In the genomic region with DNA sequence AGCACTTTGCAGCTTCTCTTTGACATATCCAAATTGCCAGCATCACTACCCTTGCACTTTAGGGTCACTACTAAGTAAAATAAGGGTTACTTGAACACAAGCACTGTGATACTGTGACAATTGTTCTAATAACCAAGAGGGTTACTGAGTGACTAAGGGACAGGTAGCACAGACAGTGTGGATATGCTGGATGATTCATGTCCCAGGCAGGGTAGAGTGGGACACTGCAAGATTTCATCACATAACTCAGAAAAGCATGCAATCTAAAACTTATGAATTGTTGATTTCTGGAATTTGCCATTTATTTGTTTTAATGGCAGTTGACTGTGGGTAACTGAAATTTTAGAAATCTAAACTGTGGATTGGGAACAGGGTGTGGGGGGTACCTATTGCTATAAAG, we compare ENCODE assay signal across 28 cellular contexts.
DNase-seq lines count a peak whose midpoint lies in the region; TF ChIP-seq lines count a peak whose summit lies in the region.
"Had no signal": no experiment of that assay in that cellular context is flagged by ENCODE, and none has a peak within 500 bp of the region (broad histone marks: within the 10 kb centered on the region; RNA-seq: fewer than 3 reads in every experiment).

No MANE protein-coding gene starts in this region.

- no TSS peak for BruUV-seq in MCF 10A (replicated peaks; lab: Mats Ljungman, UMichigan)

- H3K36me3 Mint-ChIP-seq in MCF 10A (ENCODE audit: insufficient read depth, unreplicated experiment) = no peaks in the 10 kb centered on the region
- H3K36me3 Mint-ChIP-seq: CD8-positive, alpha-beta memory T cell; naive thymus-derived CD4-positive, alpha-beta T cell had no signal

- H3K9me3 Mint-ChIP-seq in MCF 10A (ENCODE audit: unreplicated experiment) = no peaks in the 10 kb centered on the region
- H3K9me3 Mint-ChIP-seq: activated CD4-positive, alpha-beta T cell treated with anti-CD3 and anti-CD28 coated beads, Interleukin-2, amount 10 ng/mL, durations not matched to agents 24 days and 14 days; activated T-cell treated with anti-CD3 and anti-CD28 coated beads, Interleukin-2, amount 50 U/mL, for 24 hours had no signal

- peak; percentile 48 for DNase-seq in MCF 10A (ENCODE audit: unreplicated experiment)
- no peak for DNase-seq in breast epithelium (ENCODE audit: low spot score in 2 of 2)
- peak; percentile 5 for DNase-seq in amniotic epithelial cell (ENCODE audit: low read depth)
- peak; percentile 46 to 71 for DNase-seq in foreskin fibroblast
- DNase-seq in GM10248 (ENCODE audit: extremely low spot score) = no peak
- DNase-seq in NCI-H345 (lab: John Stamatoyannopoulos, UW) = no peak
- DNase-seq in NCI-H1048 (lab: John Stamatoyannopoulos, UW) = no peak
- no peak for DNase-seq in prostate gland (ENCODE audit: low spot score)
- DNase-seq: 8988T; activated CD4-positive, alpha-beta T cell treated with anti-CD3 and anti-CD28 coated beads, Interleukin-2, amount 10 ng/mL, durations not matched to agents 24 days and 14 days; activated gamma-delta T cell treated with Interleukin-2 at 50 U/mL for 16 hours; activated naive CD8-positive, alpha-beta T cell treated with anti-CD3 and anti-CD28 coated beads, Interleukin-2, amount 50 U/mL, for 24 hours; activated T-cell treated with anti-CD3 and anti-CD28 coated beads, Interleukin-2, amount 50 U/mL, for 24 hours; CD8-positive, alpha-beta memory T cell; effector CD8-positive, alpha-beta T cell; KBM-7; left ventricle myocardium superior; midbrain; naive thymus-derived CD4-positive, alpha-beta T cell; NCI-H446 treated with DMSO at 0.1 percent for 48 hours; NCI-H82; nucleus accumbens; psoas muscle; stimulated activated naive CD8-positive, alpha-beta T cell treated with anti-CD3 and anti-CD28 coated beads, Interleukin-15, amount 100 ng/mL, for 72 hours; T-helper 9 cell; WERI-Rb-1 had no signal

- no peaks in the 10 kb centered on the region for H3K4me1 ChIP-seq in breast epithelium
- no peaks in the 10 kb centered on the region for H3K4me1 ChIP-seq in prostate gland (replicated peaks)
- H3K4me1 ChIP-seq: psoas muscle had no signal

- TF ChIP-seq POLR2A in breast epithelium (IDR thresholded peaks at IDR 0.05) = no peak
- no peak for TF ChIP-seq POLR2A in prostate gland (IDR thresholded peaks at IDR 0.05)

- H3K27me3 Mint-ChIP-seq in MCF 10A (ENCODE audit: insufficient read depth, unreplicated experiment) = no peaks in the 10 kb centered on the region
- H3K27me3 Mint-ChIP-seq: activated CD4-positive, alpha-beta T cell treated with anti-CD3 and anti-CD28 coated beads, Interleukin-2, amount 10 ng/mL, durations not matched to agents 24 days and 14 days; activated naive CD8-positive, alpha-beta T cell treated with anti-CD3 and anti-CD28 coated beads, Interleukin-2, amount 50 U/mL, for 24 hours; activated T-cell treated with anti-CD3 and anti-CD28 coated beads, Interleukin-2, amount 50 U/mL, for 24 hours; B cell; CD8-positive, alpha-beta memory T cell; naive thymus-derived CD4-positive, alpha-beta T cell; stimulated activated naive CD8-positive, alpha-beta T cell treated with anti-CD3 and anti-CD28 coated beads, Interleukin-15, amount 100 ng/mL, for 72 hours had no signal

- POLR2A ChIA-PET in MCF 10A (lab: Yijun Ruan, JAX) = interaction anchor here (0.7 to 1.7 kb wide), 8 partner anchors 10 to 767 kb away, joined by 3 to 5 read pairs (median 3); no protein-coding TSS in a partner anchor
- POLR2A ChIA-PET in GM10248 (lab: Yijun Ruan, JAX) = no interaction called here

- TF ChIP-seq CTCF in MCF 10A (IDR thresholded peaks at IDR 0.05; ENCODE audit: unreplicated experiment) (no peak), breast epithelium (IDR thresholded peaks at IDR 0.05) (no peak), foreskin fibroblast (IDR thresholded peaks at IDR 0.05; ENCODE audit: low read depth, low read length) (no peak), GM10248 (IDR thresholded peaks at IDR 0.05; ENCODE audit: control extremely low read depth, extremely low read depth, low read depth, missing control alignments) (no peak), prostate gland (IDR thresholded peaks at IDR 0.05) (no peak)

- H3K36me3 ChIP-seq in breast epithelium = no peaks in the 10 kb centered on the region
- H3K36me3 ChIP-seq in prostate gland = no peaks in the 10 kb centered on the region
- H3K36me3 ChIP-seq: esophagus muscularis mucosa, WERI-Rb-1 had no signal

- H3K27ac ChIP-seq in breast epithelium (no peak overlapping the region), prostate gland (no peak overlapping the region)
- H3K27ac ChIP-seq: psoas muscle, WERI-Rb-1 had no signal

- intact Hi-C loops in MCF 10A (cut with micrococcal nuclease) = no loop called here
- intact Hi-C loops in breast epithelium (cut with DNase I; ENCODE audit: low total_unique reads) = no loop called here
- intact Hi-C loops in prostate gland (cut with DNase I) = no loop called here

- H3K4me3 ChIP-seq in breast epithelium (no peak overlapping the region), foreskin fibroblast (ENCODE audit: low read depth in 1 of 2, low read length in 2 of 2) (no peak overlapping the region), prostate gland (no peak overlapping the region)
- H3K4me3 ChIP-seq: esophagus muscularis mucosa, psoas muscle had no signal

- H3K9me3 ChIP-seq in breast epithelium = no peaks in the 10 kb centered on the region
- no peaks in the 10 kb centered on the region for H3K9me3 ChIP-seq in prostate gland
- H3K9me3 ChIP-seq: esophagus muscularis mucosa, psoas muscle had no signal

- H3K27me3 ChIP-seq in breast epithelium (no peaks in the 10 kb centered on the region), prostate gland (replicated peaks; ENCODE audit: insufficient read depth) (no peaks in the 10 kb centered on the region)
- H3K27me3 ChIP-seq: esophagus muscularis mucosa had no signal

- peak overlapping the region; percentile 68 for H3K27ac Mint-ChIP-seq in MCF 10A (ENCODE audit: low read depth, unreplicated experiment)
- H3K27ac Mint-ChIP-seq: activated CD4-positive, alpha-beta T cell treated with anti-CD3 and anti-CD28 coated beads, Interleukin-2, amount 10 ng/mL, durations not matched to agents 24 days and 14 days; activated naive CD8-positive, alpha-beta T cell treated with anti-CD3 and anti-CD28 coated beads, Interleukin-2, amount 50 U/mL, for 24 hours; activated T-cell treated with anti-CD3 and anti-CD28 coated beads, Interleukin-2, amount 50 U/mL, for 24 hours; B cell; CD8-positive, alpha-beta memory T cell; naive thymus-derived CD4-positive, alpha-beta T cell; stimulated activated naive CD8-positive, alpha-beta T cell treated with anti-CD3 and anti-CD28 coated beads, Interleukin-15, amount 100 ng/mL, for 72 hours had no signal

- peaks cover 26% of the 10 kb centered on the region for H3K4me1 Mint-ChIP-seq in MCF 10A (ENCODE audit: insufficient read depth, unreplicated experiment)
- H3K4me1 Mint-ChIP-seq: activated CD4-positive, alpha-beta T cell treated with anti-CD3 and anti-CD28 coated beads, Interleukin-2, amount 10 ng/mL, durations not matched to agents 24 days and 14 days; activated naive CD8-positive, alpha-beta T cell treated with anti-CD3 and anti-CD28 coated beads, Interleukin-2, amount 50 U/mL, for 24 hours; B cell; CD8-positive, alpha-beta memory T cell; naive thymus-derived CD4-positive, alpha-beta T cell; stimulated activated naive CD8-positive, alpha-beta T cell treated with anti-CD3 and anti-CD28 coated beads, Interleukin-15, amount 100 ng/mL, for 72 hours had no signal

- peak overlapping the region; percentile 34 for H3K4me3 Mint-ChIP-seq in MCF 10A (ENCODE audit: unreplicated experiment)
- H3K4me3 Mint-ChIP-seq: activated CD4-positive, alpha-beta T cell treated with anti-CD3 and anti-CD28 coated beads, Interleukin-2, amount 10 ng/mL, durations not matched to agents 24 days and 14 days; activated naive CD8-positive, alpha-beta T cell treated with anti-CD3 and anti-CD28 coated beads, Interleukin-2, amount 50 U/mL, for 24 hours; activated T-cell treated with anti-CD3 and anti-CD28 coated beads, Interleukin-2, amount 50 U/mL, for 24 hours; B cell; CD8-positive, alpha-beta memory T cell; naive thymus-derived CD4-positive, alpha-beta T cell; stimulated activated naive CD8-positive, alpha-beta T cell treated with anti-CD3 and anti-CD28 coated beads, Interleukin-15, amount 100 ng/mL, for 72 hours had no signal

- CTCF ChIA-PET in MCF 10A (lab: Yijun Ruan, JAX) = interaction anchor here (0.7 to 1.2 kb wide), 2 partner anchors 219 to 444 kb away, joined by 3 to 4 read pairs; a partner anchor contains a TSS
- CTCF ChIA-PET in GM10248 (lab: Yijun Ruan, JAX) = interaction anchor here (1.5 to 1.7 kb wide), 2 partner anchors 13 to 15 kb away, joined by 3 to 4 read pairs; no protein-coding TSS in a partner anchor

Comparison
In these comparisons a context has a peak if more than half of its experiments do, and no peak if none do; other contexts are left out.
1. DNase-seq: peak in MCF 10A (single experiment), amniotic epithelial cell (single experiment) and foreskin fibroblast (2 of 2); none in breast epithelium (0 of 2), GM10248 (single experiment), NCI-H345 (single experiment), NCI-H1048 (single experiment) and prostate gland (single experiment).